ENCODE assay signal across 1 cellular context in the genomic region with DNA sequence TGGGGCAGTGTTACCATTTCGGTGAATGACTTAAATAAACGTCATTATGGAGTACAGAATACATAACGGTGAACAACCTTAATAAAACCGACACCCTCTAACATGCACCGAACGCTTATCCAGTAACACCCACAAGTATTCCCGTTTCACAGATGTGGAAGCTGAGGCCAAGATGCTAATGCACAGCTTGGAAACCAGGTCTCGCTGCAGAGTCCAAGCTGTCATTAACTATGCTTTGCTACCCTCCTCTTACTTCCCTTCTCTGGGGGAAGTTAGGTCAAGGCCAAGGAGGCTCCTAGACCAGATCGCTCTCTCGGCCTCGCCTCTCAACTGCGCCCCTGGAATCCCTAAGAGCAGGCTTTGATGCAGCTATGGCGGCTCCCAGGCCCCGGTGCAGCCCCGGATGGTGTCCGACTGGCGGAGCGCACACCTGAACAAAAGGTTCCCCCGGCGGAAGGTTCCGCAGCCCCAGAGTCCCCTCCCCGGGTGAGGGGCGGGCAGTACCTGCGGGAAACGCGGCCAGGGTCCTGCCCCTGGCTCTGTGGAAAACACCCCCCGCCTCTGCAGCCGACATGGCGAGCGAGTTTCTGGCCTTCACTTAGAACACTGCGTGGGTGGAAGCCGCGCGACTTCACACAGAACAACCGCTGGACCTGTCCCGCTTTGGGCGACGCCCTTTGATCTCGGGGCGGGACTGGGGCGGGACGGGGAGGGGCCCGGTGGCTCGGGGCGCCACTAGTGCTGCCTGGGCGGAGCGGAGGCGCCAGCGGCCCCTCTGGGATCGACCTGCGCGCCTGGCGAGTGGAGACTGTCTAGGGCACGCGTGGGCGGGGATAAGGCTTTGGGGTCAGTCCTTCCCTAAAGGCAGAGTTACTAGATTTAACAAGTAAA.
A peak's percentile ranks its signal among the peaks of the same experiment; 100 is the strongest.
TF ChIP-seq lines count a peak whose summit lies in the region.

A gene with protein sequence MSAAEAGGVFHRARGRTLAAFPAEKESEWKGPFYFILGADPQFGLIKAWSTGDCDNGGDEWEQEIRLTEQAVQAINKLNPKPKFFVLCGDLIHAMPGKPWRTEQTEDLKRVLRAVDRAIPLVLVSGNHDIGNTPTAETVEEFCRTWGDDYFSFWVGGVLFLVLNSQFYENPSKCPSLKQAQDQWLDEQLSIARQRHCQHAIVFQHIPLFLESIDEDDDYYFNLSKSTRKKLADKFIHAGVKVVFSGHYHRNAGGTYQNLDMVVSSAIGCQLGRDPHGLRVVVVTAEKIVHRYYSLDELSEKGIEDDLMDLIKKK (minus strand): TSS at position 685 of the 891 bp plus-strand sequence. CDS start 111 bp downstream, at position 574.

TF ChIP-seq in K562, 482 proteins besides CTCF, POLR2A, EP300 and RAD21 (continued from another document and continues in another):
- TF ChIP-seq, protein P1, sequence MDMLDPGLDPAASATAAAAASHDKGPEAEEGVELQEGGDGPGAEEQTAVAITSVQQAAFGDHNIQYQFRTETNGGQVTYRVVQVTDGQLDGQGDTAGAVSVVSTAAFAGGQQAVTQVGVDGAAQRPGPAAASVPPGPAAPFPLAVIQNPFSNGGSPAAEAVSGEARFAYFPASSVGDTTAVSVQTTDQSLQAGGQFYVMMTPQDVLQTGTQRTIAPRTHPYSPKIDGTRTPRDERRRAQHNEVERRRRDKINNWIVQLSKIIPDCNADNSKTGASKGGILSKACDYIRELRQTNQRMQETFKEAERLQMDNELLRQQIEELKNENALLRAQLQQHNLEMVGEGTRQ (CRISPR knock-in tag; IDR thresholded peaks at IDR 0.05): no peak
- TF ChIP-seq, protein P2, sequence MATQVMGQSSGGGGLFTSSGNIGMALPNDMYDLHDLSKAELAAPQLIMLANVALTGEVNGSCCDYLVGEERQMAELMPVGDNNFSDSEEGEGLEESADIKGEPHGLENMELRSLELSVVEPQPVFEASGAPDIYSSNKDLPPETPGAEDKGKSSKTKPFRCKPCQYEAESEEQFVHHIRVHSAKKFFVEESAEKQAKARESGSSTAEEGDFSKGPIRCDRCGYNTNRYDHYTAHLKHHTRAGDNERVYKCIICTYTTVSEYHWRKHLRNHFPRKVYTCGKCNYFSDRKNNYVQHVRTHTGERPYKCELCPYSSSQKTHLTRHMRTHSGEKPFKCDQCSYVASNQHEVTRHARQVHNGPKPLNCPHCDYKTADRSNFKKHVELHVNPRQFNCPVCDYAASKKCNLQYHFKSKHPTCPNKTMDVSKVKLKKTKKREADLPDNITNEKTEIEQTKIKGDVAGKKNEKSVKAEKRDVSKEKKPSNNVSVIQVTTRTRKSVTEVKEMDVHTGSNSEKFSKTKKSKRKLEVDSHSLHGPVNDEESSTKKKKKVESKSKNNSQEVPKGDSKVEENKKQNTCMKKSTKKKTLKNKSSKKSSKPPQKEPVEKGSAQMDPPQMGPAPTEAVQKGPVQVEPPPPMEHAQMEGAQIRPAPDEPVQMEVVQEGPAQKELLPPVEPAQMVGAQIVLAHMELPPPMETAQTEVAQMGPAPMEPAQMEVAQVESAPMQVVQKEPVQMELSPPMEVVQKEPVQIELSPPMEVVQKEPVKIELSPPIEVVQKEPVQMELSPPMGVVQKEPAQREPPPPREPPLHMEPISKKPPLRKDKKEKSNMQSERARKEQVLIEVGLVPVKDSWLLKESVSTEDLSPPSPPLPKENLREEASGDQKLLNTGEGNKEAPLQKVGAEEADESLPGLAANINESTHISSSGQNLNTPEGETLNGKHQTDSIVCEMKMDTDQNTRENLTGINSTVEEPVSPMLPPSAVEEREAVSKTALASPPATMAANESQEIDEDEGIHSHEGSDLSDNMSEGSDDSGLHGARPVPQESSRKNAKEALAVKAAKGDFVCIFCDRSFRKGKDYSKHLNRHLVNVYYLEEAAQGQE (CRISPR knock-in tag; IDR thresholded peaks at IDR 0.05; ENCODE audit: low read depth): peak; percentile 78
- TF ChIP-seq SAFB2 (IDR thresholded peaks at IDR 0.05; ENCODE audit: borderline replicate concordance, low read depth, low read length, severe bottlenecking): no peak
- no peak for TF ChIP-seq ZNF589 (CRISPR knock-in tag; IDR thresholded peaks at IDR 0.05; ENCODE audit: low read depth)
- TF ChIP-seq ELF1 (tag; IDR thresholded peaks at IDR 0.05): peak; percentile 64
- no peak; a peak in 1 of 4 replicates for TF ChIP-seq SRF (CRISPR knock-in tag; IDR thresholded peaks at IDR 0.05)
- peak; percentile 45; the same call in 1 of the 2 replicates for TF ChIP-seq SOX6 (IDR thresholded peaks at IDR 0.05)
- no peak for TF ChIP-seq PTTG1 (tag; IDR thresholded peaks at IDR 0.05; ENCODE audit: low read depth)
- TF ChIP-seq FOS (IDR thresholded peaks at IDR 0.05; ENCODE audit: extremely low read depth, insufficient read length): no peak
- TF ChIP-seq CEBPG (CRISPR knock-in tag; IDR thresholded peaks at IDR 0.05): 0 out of 2 replicates have a peak, but pooled peaks have one; percentile 8
- no peak for TF ChIP-seq CEBPG (tag; conservative IDR thresholded peaks at IDR 0.05 in 1 of 2, IDR thresholded peaks at IDR 0.05 in 1 of 2)
- TF ChIP-seq ZBTB17 (CRISPR knock-in tag; IDR thresholded peaks at IDR 0.05): peak; percentile 100
- 0 out of 2 replicates have a peak, but pooled peaks have one; percentile 74 for TF ChIP-seq NFATC3 (IDR thresholded peaks at IDR 0.05)
- no peak for TF ChIP-seq NFE2L1 (tag; IDR thresholded peaks at IDR 0.05; ENCODE audit: borderline replicate concordance, low read depth)
- peak; percentile 96 for TF ChIP-seq XRCC5 (IDR thresholded peaks at IDR 0.05; ENCODE audit: low read depth, low read length)
- no peak for TF ChIP-seq ZNF695 (CRISPR knock-in tag; IDR thresholded peaks at IDR 0.05)
- TF ChIP-seq SIN3A (IDR thresholded peaks at IDR 0.05; ENCODE audit: borderline replicate concordance in 2 of 2, control insufficient read depth in 1 of 2, low read depth in 2 of 2, low read length in 2 of 2): peak; percentile 24 to 49; a peak in 1 of 4 replicates
- TF ChIP-seq, protein P3, sequence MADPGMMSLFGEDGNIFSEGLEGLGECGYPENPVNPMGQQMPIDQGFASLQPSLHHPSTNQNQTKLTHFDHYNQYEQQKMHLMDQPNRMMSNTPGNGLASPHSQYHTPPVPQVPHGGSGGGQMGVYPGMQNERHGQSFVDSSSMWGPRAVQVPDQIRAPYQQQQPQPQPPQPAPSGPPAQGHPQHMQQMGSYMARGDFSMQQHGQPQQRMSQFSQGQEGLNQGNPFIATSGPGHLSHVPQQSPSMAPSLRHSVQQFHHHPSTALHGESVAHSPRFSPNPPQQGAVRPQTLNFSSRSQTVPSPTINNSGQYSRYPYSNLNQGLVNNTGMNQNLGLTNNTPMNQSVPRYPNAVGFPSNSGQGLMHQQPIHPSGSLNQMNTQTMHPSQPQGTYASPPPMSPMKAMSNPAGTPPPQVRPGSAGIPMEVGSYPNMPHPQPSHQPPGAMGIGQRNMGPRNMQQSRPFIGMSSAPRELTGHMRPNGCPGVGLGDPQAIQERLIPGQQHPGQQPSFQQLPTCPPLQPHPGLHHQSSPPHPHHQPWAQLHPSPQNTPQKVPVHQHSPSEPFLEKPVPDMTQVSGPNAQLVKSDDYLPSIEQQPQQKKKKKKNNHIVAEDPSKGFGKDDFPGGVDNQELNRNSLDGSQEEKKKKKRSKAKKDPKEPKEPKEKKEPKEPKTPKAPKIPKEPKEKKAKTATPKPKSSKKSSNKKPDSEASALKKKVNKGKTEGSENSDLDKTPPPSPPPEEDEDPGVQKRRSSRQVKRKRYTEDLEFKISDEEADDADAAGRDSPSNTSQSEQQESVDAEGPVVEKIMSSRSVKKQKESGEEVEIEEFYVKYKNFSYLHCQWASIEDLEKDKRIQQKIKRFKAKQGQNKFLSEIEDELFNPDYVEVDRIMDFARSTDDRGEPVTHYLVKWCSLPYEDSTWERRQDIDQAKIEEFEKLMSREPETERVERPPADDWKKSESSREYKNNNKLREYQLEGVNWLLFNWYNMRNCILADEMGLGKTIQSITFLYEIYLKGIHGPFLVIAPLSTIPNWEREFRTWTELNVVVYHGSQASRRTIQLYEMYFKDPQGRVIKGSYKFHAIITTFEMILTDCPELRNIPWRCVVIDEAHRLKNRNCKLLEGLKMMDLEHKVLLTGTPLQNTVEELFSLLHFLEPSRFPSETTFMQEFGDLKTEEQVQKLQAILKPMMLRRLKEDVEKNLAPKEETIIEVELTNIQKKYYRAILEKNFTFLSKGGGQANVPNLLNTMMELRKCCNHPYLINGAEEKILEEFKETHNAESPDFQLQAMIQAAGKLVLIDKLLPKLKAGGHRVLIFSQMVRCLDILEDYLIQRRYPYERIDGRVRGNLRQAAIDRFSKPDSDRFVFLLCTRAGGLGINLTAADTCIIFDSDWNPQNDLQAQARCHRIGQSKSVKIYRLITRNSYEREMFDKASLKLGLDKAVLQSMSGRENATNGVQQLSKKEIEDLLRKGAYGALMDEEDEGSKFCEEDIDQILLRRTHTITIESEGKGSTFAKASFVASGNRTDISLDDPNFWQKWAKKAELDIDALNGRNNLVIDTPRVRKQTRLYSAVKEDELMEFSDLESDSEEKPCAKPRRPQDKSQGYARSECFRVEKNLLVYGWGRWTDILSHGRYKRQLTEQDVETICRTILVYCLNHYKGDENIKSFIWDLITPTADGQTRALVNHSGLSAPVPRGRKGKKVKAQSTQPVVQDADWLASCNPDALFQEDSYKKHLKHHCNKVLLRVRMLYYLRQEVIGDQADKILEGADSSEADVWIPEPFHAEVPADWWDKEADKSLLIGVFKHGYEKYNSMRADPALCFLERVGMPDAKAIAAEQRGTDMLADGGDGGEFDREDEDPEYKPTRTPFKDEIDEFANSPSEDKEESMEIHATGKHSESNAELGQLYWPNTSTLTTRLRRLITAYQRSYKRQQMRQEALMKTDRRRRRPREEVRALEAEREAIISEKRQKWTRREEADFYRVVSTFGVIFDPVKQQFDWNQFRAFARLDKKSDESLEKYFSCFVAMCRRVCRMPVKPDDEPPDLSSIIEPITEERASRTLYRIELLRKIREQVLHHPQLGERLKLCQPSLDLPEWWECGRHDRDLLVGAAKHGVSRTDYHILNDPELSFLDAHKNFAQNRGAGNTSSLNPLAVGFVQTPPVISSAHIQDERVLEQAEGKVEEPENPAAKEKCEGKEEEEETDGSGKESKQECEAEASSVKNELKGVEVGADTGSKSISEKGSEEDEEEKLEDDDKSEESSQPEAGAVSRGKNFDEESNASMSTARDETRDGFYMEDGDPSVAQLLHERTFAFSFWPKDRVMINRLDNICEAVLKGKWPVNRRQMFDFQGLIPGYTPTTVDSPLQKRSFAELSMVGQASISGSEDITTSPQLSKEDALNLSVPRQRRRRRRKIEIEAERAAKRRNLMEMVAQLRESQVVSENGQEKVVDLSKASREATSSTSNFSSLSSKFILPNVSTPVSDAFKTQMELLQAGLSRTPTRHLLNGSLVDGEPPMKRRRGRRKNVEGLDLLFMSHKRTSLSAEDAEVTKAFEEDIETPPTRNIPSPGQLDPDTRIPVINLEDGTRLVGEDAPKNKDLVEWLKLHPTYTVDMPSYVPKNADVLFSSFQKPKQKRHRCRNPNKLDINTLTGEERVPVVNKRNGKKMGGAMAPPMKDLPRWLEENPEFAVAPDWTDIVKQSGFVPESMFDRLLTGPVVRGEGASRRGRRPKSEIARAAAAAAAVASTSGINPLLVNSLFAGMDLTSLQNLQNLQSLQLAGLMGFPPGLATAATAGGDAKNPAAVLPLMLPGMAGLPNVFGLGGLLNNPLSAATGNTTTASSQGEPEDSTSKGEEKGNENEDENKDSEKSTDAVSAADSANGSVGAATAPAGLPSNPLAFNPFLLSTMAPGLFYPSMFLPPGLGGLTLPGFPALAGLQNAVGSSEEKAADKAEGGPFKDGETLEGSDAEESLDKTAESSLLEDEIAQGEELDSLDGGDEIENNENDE (IDR thresholded peaks at IDR 0.05; ENCODE audit: low read depth, low read length): no peak
- peak; percentile 67; the same call in 1 of the 2 replicates for TF ChIP-seq FOSL1 (tag; conservative IDR thresholded peaks at IDR 0.05)
- no peak for TF ChIP-seq HNRNPUL1 (IDR thresholded peaks at IDR 0.05; ENCODE audit: low read length)
- TF ChIP-seq BRD9 (IDR thresholded peaks at IDR 0.05; ENCODE audit: low read depth, partially characterized antibody): peak; percentile 89
- TF ChIP-seq TFAM (CRISPR knock-in tag; conservative IDR thresholded peaks at IDR 0.05): no peak
- TF ChIP-seq, protein P4, sequence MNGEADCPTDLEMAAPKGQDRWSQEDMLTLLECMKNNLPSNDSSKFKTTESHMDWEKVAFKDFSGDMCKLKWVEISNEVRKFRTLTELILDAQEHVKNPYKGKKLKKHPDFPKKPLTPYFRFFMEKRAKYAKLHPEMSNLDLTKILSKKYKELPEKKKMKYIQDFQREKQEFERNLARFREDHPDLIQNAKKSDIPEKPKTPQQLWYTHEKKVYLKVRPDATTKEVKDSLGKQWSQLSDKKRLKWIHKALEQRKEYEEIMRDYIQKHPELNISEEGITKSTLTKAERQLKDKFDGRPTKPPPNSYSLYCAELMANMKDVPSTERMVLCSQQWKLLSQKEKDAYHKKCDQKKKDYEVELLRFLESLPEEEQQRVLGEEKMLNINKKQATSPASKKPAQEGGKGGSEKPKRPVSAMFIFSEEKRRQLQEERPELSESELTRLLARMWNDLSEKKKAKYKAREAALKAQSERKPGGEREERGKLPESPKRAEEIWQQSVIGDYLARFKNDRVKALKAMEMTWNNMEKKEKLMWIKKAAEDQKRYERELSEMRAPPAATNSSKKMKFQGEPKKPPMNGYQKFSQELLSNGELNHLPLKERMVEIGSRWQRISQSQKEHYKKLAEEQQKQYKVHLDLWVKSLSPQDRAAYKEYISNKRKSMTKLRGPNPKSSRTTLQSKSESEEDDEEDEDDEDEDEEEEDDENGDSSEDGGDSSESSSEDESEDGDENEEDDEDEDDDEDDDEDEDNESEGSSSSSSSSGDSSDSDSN (IDR thresholded peaks at IDR 0.05; ENCODE audit: borderline replicate concordance in 1 of 2, low read depth in 2 of 2, low read length in 2 of 2): peak; percentile 92 to 93; a peak in 3 of 4 replicates
- peak; percentile 99 for TF ChIP-seq NCOA1 (IDR thresholded peaks at IDR 0.05; ENCODE audit: low read depth)
- TF ChIP-seq ZNF121 (CRISPR knock-in tag; conservative IDR thresholded peaks at IDR 0.05): no peak
- TF ChIP-seq XRCC4 (IDR thresholded peaks at IDR 0.05; ENCODE audit: extremely low read depth, insufficient read depth, insufficient read length): no peak
- TF ChIP-seq ZNF431 (CRISPR knock-in tag; IDR thresholded peaks at IDR 0.05): 0 out of 2 replicates have a peak, but pooled peaks have one; percentile 39
- no peak for TF ChIP-seq ZNF668 (CRISPR knock-in tag; IDR thresholded peaks at IDR 0.05)
- TF ChIP-seq KLF10 (CRISPR knock-in tag; IDR thresholded peaks at IDR 0.05): no peak
- no peak for TF ChIP-seq MED1 (CRISPR knock-in tag; IDR thresholded peaks at IDR 0.05; ENCODE audit: borderline replicate concordance)
- TF ChIP-seq, protein P5, sequence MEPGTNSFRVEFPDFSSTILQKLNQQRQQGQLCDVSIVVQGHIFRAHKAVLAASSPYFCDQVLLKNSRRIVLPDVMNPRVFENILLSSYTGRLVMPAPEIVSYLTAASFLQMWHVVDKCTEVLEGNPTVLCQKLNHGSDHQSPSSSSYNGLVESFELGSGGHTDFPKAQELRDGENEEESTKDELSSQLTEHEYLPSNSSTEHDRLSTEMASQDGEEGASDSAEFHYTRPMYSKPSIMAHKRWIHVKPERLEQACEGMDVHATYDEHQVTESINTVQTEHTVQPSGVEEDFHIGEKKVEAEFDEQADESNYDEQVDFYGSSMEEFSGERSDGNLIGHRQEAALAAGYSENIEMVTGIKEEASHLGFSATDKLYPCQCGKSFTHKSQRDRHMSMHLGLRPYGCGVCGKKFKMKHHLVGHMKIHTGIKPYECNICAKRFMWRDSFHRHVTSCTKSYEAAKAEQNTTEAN (CRISPR knock-in tag; IDR thresholded peaks at IDR 0.05): no peak
- TF ChIP-seq HEY1 (CRISPR knock-in tag; IDR thresholded peaks at IDR 0.05; ENCODE audit: borderline replicate concordance): no peak
- TF ChIP-seq SP1 (CRISPR knock-in tag; IDR thresholded peaks at IDR 0.05): peak; percentile 96
- TF ChIP-seq CXXC5 (CRISPR knock-in tag; IDR thresholded peaks at IDR 0.05): peak; percentile 87
- TF ChIP-seq POLR3A (IDR thresholded peaks at IDR 0.05; ENCODE audit: borderline replicate concordance, extremely low read depth, insufficient read depth, insufficient read length): no peak
- TF ChIP-seq ZNF184 (CRISPR knock-in tag; IDR thresholded peaks at IDR 0.05): no peak
- no peak for TF ChIP-seq ZNF146 (CRISPR knock-in tag; IDR thresholded peaks at IDR 0.05; ENCODE audit: unreplicated experiment)
- TF ChIP-seq ARID2 (IDR thresholded peaks at IDR 0.05): no peak
